13 cellular contexts compared by ENCODE assay signal in the genomic region with DNA sequence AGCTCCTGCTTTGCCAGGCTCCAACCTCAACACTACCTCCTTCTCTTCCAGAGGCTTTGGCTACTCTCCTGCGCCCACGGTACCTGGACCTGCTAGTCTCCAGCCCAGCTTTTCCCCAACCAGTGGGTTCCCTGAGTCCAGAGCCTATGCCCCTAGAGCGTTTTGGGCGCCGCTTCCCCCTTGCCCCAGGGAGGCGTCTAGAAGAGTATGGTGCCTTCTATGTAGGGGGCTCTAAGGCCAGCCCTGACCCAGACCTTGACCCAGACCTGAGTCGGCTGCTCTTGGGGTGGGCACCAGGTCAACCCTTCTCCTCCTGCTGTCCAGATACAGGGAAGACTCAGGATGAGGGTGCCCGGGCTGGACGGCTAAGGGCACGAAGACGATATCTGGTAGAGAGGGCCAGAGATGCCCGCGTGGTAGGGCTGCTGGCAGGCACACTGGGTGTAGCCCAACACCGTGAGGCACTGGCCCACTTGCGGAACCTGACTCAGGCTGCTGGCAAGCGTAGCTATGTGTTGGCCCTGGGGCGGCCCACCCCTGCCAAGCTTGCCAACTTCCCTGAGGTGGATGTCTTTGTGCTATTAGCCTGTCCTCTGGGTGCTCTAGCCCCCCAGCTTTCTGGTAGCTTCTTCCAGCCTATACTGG. TPM values are rescaled to one million over a fixed set of nuclear protein-coding genes. Genes with fewer than 3 reads are reported as not detected.
DNase-seq lines count a peak whose midpoint lies in the region; TF ChIP-seq lines count a peak whose summit lies in the region.
"Had no signal": no experiment of that assay in that cellular context is flagged by ENCODE, and none has a peak within 500 bp of the region (broad histone marks: within the 10 kb centered on the region; RNA-seq: fewer than 3 reads in every experiment).

No MANE protein-coding gene starts in this region.

- peaks cover 25% of the 10 kb centered on the region for H3K4me1 ChIP-seq in adipocyte (ENCODE audit: control insufficient read depth, insufficient read depth, low read length)
- H3K4me1 ChIP-seq in neural progenitor cell, result peaks cover 7% of the 10 kb centered on the region
- no peaks in the 10 kb centered on the region for H3K4me1 ChIP-seq in SJCRH30

- H3K27me3 ChIP-seq in adipocyte (replicated peaks; ENCODE audit: control insufficient read depth, insufficient read depth, low read length), result no peaks in the 10 kb centered on the region
- no peaks in the 10 kb centered on the region for H3K27me3 ChIP-seq in neural progenitor cell
- no peaks in the 10 kb centered on the region for H3K27me3 ChIP-seq in SJCRH30
- H3K27me3 ChIP-seq in H7 (ENCODE audit: control insufficient read depth, insufficient read depth, low read length), result no peaks in the 10 kb centered on the region
- H3K27me3 ChIP-seq: pancreas, tibial artery had no signal

- H3K4me3 ChIP-seq in adipocyte (ENCODE audit: low read length), result peak overlapping the region; percentile 99
- no peak overlapping the region for H3K4me3 ChIP-seq in neural progenitor cell
- H3K4me3 ChIP-seq in SJCRH30, result no peak overlapping the region
- no peak overlapping the region for H3K4me3 ChIP-seq in H7 (ENCODE audit: insufficient read depth, low read depth, low read length)

- H3K4me3 Mint-ChIP-seq in T-helper 2 cell treated with Interferon-gamma antibody and Interleukin-4, amounts not matched to agents 5 μg/mL and 100 μg/mL, for 36 hours, result peak overlapping the region; percentile 98
- H3K4me3 Mint-ChIP-seq in HFFc6, result peak overlapping the region; percentile 99
- peak overlapping the region; percentile 96 for H3K4me3 Mint-ChIP-seq in neural progenitor cell

- H3K9me3 ChIP-seq in adipocyte (ENCODE audit: control insufficient read depth, low read length), result no peaks in the 10 kb centered on the region
- no peaks in the 10 kb centered on the region for H3K9me3 ChIP-seq in neural progenitor cell (ENCODE audit: low read depth)
- no peaks in the 10 kb centered on the region for H3K9me3 ChIP-seq in SJCRH30 (replicated peaks)
- H3K9me3 ChIP-seq: pancreas, tibial artery had no signal

- H3K4me2 ChIP-seq in neural progenitor cell, result no peak overlapping the region

- H3K36me3 Mint-ChIP-seq in T-helper 2 cell treated with Interferon-gamma antibody and Interleukin-4, amounts not matched to agents 5 μg/mL and 100 μg/mL, for 36 hours (ENCODE audit: low read depth), result peaks cover 23% of the 10 kb centered on the region
- peaks cover 25% of the 10 kb centered on the region for H3K36me3 Mint-ChIP-seq in HFFc6 (ENCODE audit: low read depth)
- peaks cover 7% of the 10 kb centered on the region for H3K36me3 Mint-ChIP-seq in neural progenitor cell

- H3K9me3 Mint-ChIP-seq in T-helper 2 cell treated with Interferon-gamma antibody and Interleukin-4, amounts not matched to agents 5 μg/mL and 100 μg/mL, for 36 hours, result no peaks in the 10 kb centered on the region
- no peaks in the 10 kb centered on the region for H3K9me3 Mint-ChIP-seq in HFFc6
- H3K9me3 Mint-ChIP-seq in neural progenitor cell, result no peaks in the 10 kb centered on the region

- H3F3A ChIP-seq in neural progenitor cell (ENCODE audit: low read depth), result peaks cover 30% of the 10 kb centered on the region

- no peak overlapping the region for H2AFZ ChIP-seq in neural progenitor cell (replicated peaks)

- H3K9ac ChIP-seq in adipocyte (ENCODE audit: low read length), result no peak overlapping the region
- H3K9ac ChIP-seq in neural progenitor cell, result no peak overlapping the region

- H3K27me3 Mint-ChIP-seq in T-helper 2 cell treated with Interferon-gamma antibody and Interleukin-4, amounts not matched to agents 5 μg/mL and 100 μg/mL, for 36 hours (ENCODE audit: low read depth), result no peaks in the 10 kb centered on the region
- H3K27me3 Mint-ChIP-seq in HFFc6 (ENCODE audit: insufficient read depth), result no peaks in the 10 kb centered on the region
- H3K27me3 Mint-ChIP-seq in neural progenitor cell (ENCODE audit: insufficient read depth, low read depth), result no peaks in the 10 kb centered on the region

- H3K27ac Mint-ChIP-seq in T-helper 2 cell treated with Interferon-gamma antibody and Interleukin-4, amounts not matched to agents 5 μg/mL and 100 μg/mL, for 36 hours, result no peak overlapping the region
- H3K27ac Mint-ChIP-seq in HFFc6 (no peak overlapping the region), neural progenitor cell (no peak overlapping the region)

- peaks cover 27% of the 10 kb centered on the region for H3K79me2 ChIP-seq in neural progenitor cell (ENCODE audit: low read depth)

- TF ChIP-seq CTCF in HFFc6 (IDR thresholded peaks at IDR 0.05) (no peak), neural progenitor cell (IDR thresholded peaks at IDR 0.05) (no peak)

- H3K36me3 ChIP-seq in adipocyte (ENCODE audit: control insufficient read depth, insufficient read depth, low read length, severe bottlenecking) (peaks cover 25% of the 10 kb centered on the region), neural progenitor cell (no peaks in the 10 kb centered on the region), SJCRH30 (peaks cover 10% of the 10 kb centered on the region), H7 (replicated peaks; ENCODE audit: control insufficient read depth, insufficient read depth, low read length) (peaks cover 14% of the 10 kb centered on the region)
- H3K36me3 ChIP-seq: pancreas had no signal

- peaks cover 18% of the 10 kb centered on the region for H4K20me1 ChIP-seq in neural progenitor cell (ENCODE audit: low read depth)

- DNase-seq in T-helper 2 cell treated with Interferon-gamma antibody and Interleukin-4, amounts not matched to agents 5 μg/mL and 100 μg/mL, for 36 hours (ENCODE audit: low spot score), result no peak
- no peak for DNase-seq in T-helper 2 cell
- no peak for DNase-seq in HFFc6
- no peak for DNase-seq in adipocyte (ENCODE audit: low read depth)
- no peak for DNase-seq in neural progenitor cell (ENCODE audit: low spot score)
- DNase-seq in substantia nigra (lab: John Stamatoyannopoulos, UW), result no peak
- DNase-seq in SJCRH30, result no peak
- DNase-seq in H7, result no peak
- DNase-seq: NCI-H1417; NCI-H510A treated with DMSO at 0.1 percent for 48 hours; stimulated activated CD4-positive, alpha-beta T cell treated with anti-CD3 and anti-CD28 coated beads, Interleukin-12 subunit alpha, Interleukin-12 subunit beta, amount 100 ng/mL, for 4 hours; tibial artery had no signal

- H3K27ac ChIP-seq in neural progenitor cell (no peak overlapping the region), substantia nigra (ENCODE audit: low read depth, low read length, poor library complexity, severe bottlenecking) (no peak overlapping the region), SJCRH30 (no peak overlapping the region)
- H3K27ac ChIP-seq: pancreas, tibial artery had no signal

- peaks cover 32% of the 10 kb centered on the region for H3K4me1 Mint-ChIP-seq in T-helper 2 cell treated with Interferon-gamma antibody and Interleukin-4, amounts not matched to agents 5 μg/mL and 100 μg/mL, for 36 hours (ENCODE audit: low read depth)
- H3K4me1 Mint-ChIP-seq in HFFc6 (ENCODE audit: low read depth) (peaks cover 28% of the 10 kb centered on the region), neural progenitor cell (peaks cover 34% of the 10 kb centered on the region)

RNA-seq across cellular contexts. Expression of gene DPH2, which starts 1.6 kb away (rescaled TPM):
- 10 to 100 TPM; 19.1 to 22.7 (median 20.8) TPM for total RNA-seq in HFFc6 (2021; fragmentation: NEBNext Ultra II Directional; extraction: Animal tissue kit (Norgen Biotek cat#: 25700))
- total RNA-seq in neural progenitor cell (ENCODE audit: low replicate concordance), result 9.5 and 20.0 TPM in 2 replicates
- total RNA-seq in SJCRH30 (2014; rRNA removed; shearing (Covaris generic)), result 45.4 and 47.9 TPM in 2 replicates
- 75.4 and 83.4 TPM in 2 replicates for total RNA-seq in H7 (2014; rRNA removed; shearing (Covaris generic))

RNA-seq across cellular contexts. Expression of gene ATP6V0B, which starts 3.3 kb away (rescaled TPM):
- total RNA-seq in HFFc6 (2021; fragmentation: NEBNext Ultra II Directional; extraction: Animal tissue kit (Norgen Biotek cat#: 25700)), result 100 to 1,000 TPM; 145 to 191 (median 155) TPM
- 39.2 and 71.2 TPM in 2 replicates for total RNA-seq in neural progenitor cell (ENCODE audit: low replicate concordance)
- total RNA-seq in SJCRH30 (2014; rRNA removed; shearing (Covaris generic)), result 89.7 and 109 TPM in 2 replicates
- 196 and 237 TPM in 2 replicates for total RNA-seq in H7 (2014; rRNA removed; shearing (Covaris generic))

RNA-seq across cellular contexts. Expression of gene B4GALT2, which starts 7.6 kb away (rescaled TPM):
- total RNA-seq in HFFc6 (2021; fragmentation: NEBNext Ultra II Directional; extraction: Animal tissue kit (Norgen Biotek cat#: 25700)), result 100 to 1,000 TPM in 2 of 6 experiments, 10 to 100 TPM in 4; 87.8 to 107 (median 98.8) TPM
- 23.7 and 96.3 TPM in 2 replicates for total RNA-seq in neural progenitor cell (ENCODE audit: low replicate concordance)
- total RNA-seq in SJCRH30 (2014; rRNA removed; shearing (Covaris generic)), result 65.9 and 67.4 TPM in 2 replicates
- 207 and 217 TPM in 2 replicates for total RNA-seq in H7 (2014; rRNA removed; shearing (Covaris generic))

RNA-seq across cellular contexts. Expression of gene CCDC24, which starts 19.9 kb away (rescaled TPM):
- 1 to 10 TPM; 5.6 to 7.7 (median 6.5) TPM for total RNA-seq in HFFc6 (2021; fragmentation: NEBNext Ultra II Directional; extraction: Animal tissue kit (Norgen Biotek cat#: 25700))
- 3.3 and 13.5 TPM in 2 replicates for total RNA-seq in neural progenitor cell (ENCODE audit: low replicate concordance)
- 0.85 and 1.6 TPM in 2 replicates for total RNA-seq in SJCRH30 (2014; rRNA removed; shearing (Covaris generic))
- 10.5 and 19.8 TPM in 2 replicates for total RNA-seq in H7 (2014; rRNA removed; shearing (Covaris generic))

RNA-seq across cellular contexts. Expression of gene IPO13, which starts 24.7 kb away (rescaled TPM):
- total RNA-seq in HFFc6 (2021; fragmentation: NEBNext Ultra II Directional; extraction: Animal tissue kit (Norgen Biotek cat#: 25700)), result 10 to 100 TPM; 24.0 to 27.8 (median 25.0) TPM
- 7.2 and 13.2 TPM in 2 replicates for total RNA-seq in neural progenitor cell (ENCODE audit: low replicate concordance)
- total RNA-seq in SJCRH30 (2014; rRNA removed; shearing (Covaris generic)), result 15.4 and 17.7 TPM in 2 replicates
- 29.2 and 34.2 TPM in 2 replicates for total RNA-seq in H7 (2014; rRNA removed; shearing (Covaris generic))
